Comparison of ENCODE assay signal across 37 cellular contexts in the genomic region with DNA sequence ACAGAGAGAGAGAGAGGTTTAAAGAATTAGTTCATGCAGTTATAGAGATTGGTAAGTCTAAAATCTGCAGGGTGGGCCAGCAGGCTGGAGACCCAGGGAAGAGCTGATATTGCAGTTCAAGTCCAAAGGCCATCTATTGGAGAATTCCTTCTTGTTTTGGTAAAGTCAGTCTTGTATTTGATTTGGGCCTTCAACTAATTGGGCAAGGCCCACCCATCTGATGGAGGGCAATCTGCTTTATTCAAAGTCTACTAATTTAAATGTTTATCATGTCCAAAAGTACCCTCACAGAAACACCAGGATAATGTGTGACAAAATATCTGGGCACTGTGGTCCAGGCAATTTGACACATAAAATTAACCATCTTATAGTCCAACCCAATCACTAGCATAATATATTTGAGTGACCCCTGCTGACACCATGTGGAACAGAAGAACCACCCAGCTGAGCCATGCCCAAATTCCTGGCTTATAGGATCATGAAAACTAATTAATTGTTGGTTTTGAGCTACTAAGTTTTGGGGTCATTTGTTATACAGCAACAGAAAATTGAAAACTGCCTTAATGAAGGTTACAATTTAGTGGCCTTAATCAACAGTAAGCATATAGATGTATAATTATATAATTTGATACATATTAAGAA.
"Had no signal": no experiment of that assay in that cellular context is flagged by ENCODE, and none has a peak within 500 bp of the region (broad histone marks: within the 10 kb centered on the region; RNA-seq: fewer than 3 reads in every experiment).

No MANE protein-coding gene starts in this region.

- H3K27me3 ChIP-seq: adrenal gland, body of pancreas, brain microvascular endothelial cell, breast epithelium had no signal

- H3K4me3 ChIP-seq: adrenal gland, body of pancreas, breast epithelium had no signal

- H3K4me1 Mint-ChIP-seq: activated CD4-positive, alpha-beta T cell treated with anti-CD3 and anti-CD28 coated beads, Interleukin-2, amount 10 ng/mL, durations not matched to agents 24 days and 14 days; activated naive CD8-positive, alpha-beta T cell treated with anti-CD3 and anti-CD28 coated beads for 36 hours; activated T-helper 17 cell treated with anti-CD3 and anti-CD28 coated beads, Interleukin-2, amount 50 U/mL, for 72 hours; central memory CD8-positive, alpha-beta T cell had no signal

- H3K4me3 Mint-ChIP-seq: activated CD4-positive, alpha-beta memory T cell treated with anti-CD3 and anti-CD28 coated beads for 36 hours; activated CD4-positive, alpha-beta T cell treated with anti-CD3 and anti-CD28 coated beads, Interleukin-2, amount 10 ng/mL, durations not matched to agents 24 days and 14 days; activated CD8-positive, alpha-beta T cell treated with anti-CD3 and anti-CD28 coated beads for 36 hours; activated naive CD4-positive, alpha-beta T cell treated with anti-CD3 and anti-CD28 coated beads, Interleukin-2, amount 10 ng/mL, durations not matched to agents 7 days and 5 days; activated naive CD8-positive, alpha-beta T cell treated with anti-CD3 and anti-CD28 coated beads for 36 hours; activated T-cell treated with anti-CD3 and anti-CD28 coated beads, Interleukin-2, amount 50 U/mL, for 4 hours; activated T-cell treated with anti-CD3 and anti-CD28 coated beads, Interleukin-2, amount 50 U/mL, for 72 hours; activated T-helper 1 cell treated with anti-CD3 and anti-CD28 coated beads, Interleukin-12 subunit alpha, Interleukin-12 subunit beta, Interleukin-2, Interleukin-4 antibody, amounts not matched to agents 30 ng/mL and 10 ng/mL and 1 ng/mL, durations not matched to agents 14 hours and 24 hours and 36 hours; activated T-helper 17 cell treated with anti-CD3 and anti-CD28 coated beads, Interleukin-2, amount 50 U/mL, for 72 hours; central memory CD8-positive, alpha-beta T cell; T-helper 1 cell treated with Interleukin-12 subunit alpha and Interleukin-12 subunit beta and Interleukin-4 antibody, amounts not matched to agents 30 μg/mL and 1 μg/mL, for 36 hours; T-helper 2 cell treated with Interferon-gamma antibody and Interleukin-4, amounts not matched to agents 5 μg/mL and 100 μg/mL, for 36 hours had no signal

- FAIRE-seq: astrocyte, TTC549 had no signal

- H3K27ac ChIP-seq: adrenal gland, body of pancreas, brain microvascular endothelial cell, breast epithelium, VCaP had no signal

- H3K36me3 ChIP-seq: adrenal gland, brain microvascular endothelial cell, breast epithelium had no signal

- ATAC-seq: activated CD8-positive, alpha-beta T cell treated with anti-CD3 and anti-CD28 coated beads for 36 hours; activated naive CD4-positive, alpha-beta T cell treated with anti-CD3 and anti-CD28 coated beads, Interleukin-2, amount 50 U/mL, for 72 hours; activated T-cell treated with anti-CD3 and anti-CD28 coated beads, Interleukin-2, amount 50 U/mL, for 4 hours; activated T-cell treated with anti-CD3 and anti-CD28 coated beads, Interleukin-2, amount 50 U/mL, for 72 hours; activated T-helper 17 cell treated with anti-CD3 and anti-CD28 coated beads, Interleukin-2, amount 50 U/mL, for 72 hours; body of pancreas had no signal

- H3K4me1 ChIP-seq: adrenal gland, body of pancreas, breast epithelium had no signal

- DNase-seq: activated B cell treated with CpG ODN at 0.5 μM for 24 hours; activated CD4-positive, alpha-beta memory T cell treated with anti-CD3 and anti-CD28 coated beads for 36 hours; activated CD4-positive, alpha-beta T cell treated with anti-CD3 and anti-CD28 coated beads for 4 hours; activated CD4-positive, alpha-beta T cell treated with anti-CD3 and anti-CD28 coated beads, Interleukin-2, amount 10 ng/mL, durations not matched to agents 24 days and 14 days; activated CD4-positive, alpha-beta T cell treated with anti-CD3 and anti-CD28 coated beads, Interleukin-2, amount 50 U/mL, for 1 hour; activated CD4-positive, alpha-beta T cell treated with anti-CD3 and anti-CD28 coated beads, Interleukin-2, amount 50 U/mL, for 4 hours; activated CD4-positive, CD25-positive, alpha-beta regulatory T cell treated with anti-CD3 and anti-CD28 coated beads, Interleukin-2, amount 50 U/mL, for 72 hours; activated CD8-positive, alpha-beta memory T cell treated with anti-CD3 and anti-CD28 coated beads, Interleukin-2, amount 50 U/mL, for 4 hours; activated CD8-positive, alpha-beta T cell treated with anti-CD3 and anti-CD28 coated beads for 36 hours; activated effector memory CD4-positive, alpha-beta T cell treated with anti-CD3 and anti-CD28 coated beads, Interleukin-2, amount 50 U/mL, for 16 hours; activated gamma-delta T cell treated with Interleukin-2 at 50 U/mL for 16 hours; activated naive CD4-positive, alpha-beta T cell treated with anti-CD3 and anti-CD28 coated beads, Interleukin-2, amount 10 ng/mL, durations not matched to agents 7 days and 5 days; activated naive CD4-positive, alpha-beta T cell treated with Interleukin-2 at 50 U/mL for 16 hours; activated naive CD8-positive, alpha-beta T cell treated with anti-CD3 and anti-CD28 coated beads for 36 hours; activated T-cell treated with anti-CD3 and anti-CD28 coated beads for 4 hours; activated T-cell treated with anti-CD3 and anti-CD28 coated beads, Interleukin-2, amount 50 U/mL, for 1 hour; activated T-cell treated with anti-CD3 and anti-CD28 coated beads, Interleukin-2, amount 50 U/mL, for 4 hours; activated T-cell treated with anti-CD3 and anti-CD28 coated beads, Interleukin-2, amount 50 U/mL, for 72 hours; adrenal gland; amniotic stem cell; aorta; body of pancreas; brain microvascular endothelial cell; caudate nucleus; cerebellar nuclear complex; T-helper 2 cell; T-helper 9 cell had no signal

- H3K27me3 Mint-ChIP-seq: activated CD4-positive, alpha-beta T cell treated with anti-CD3 and anti-CD28 coated beads, Interleukin-2, amount 10 ng/mL, durations not matched to agents 24 days and 14 days; activated CD8-positive, alpha-beta T cell treated with anti-CD3 and anti-CD28 coated beads for 36 hours; activated naive CD4-positive, alpha-beta T cell treated with anti-CD3 and anti-CD28 coated beads, Interleukin-2, amount 10 ng/mL, durations not matched to agents 7 days and 5 days; activated naive CD8-positive, alpha-beta T cell treated with anti-CD3 and anti-CD28 coated beads for 36 hours; activated T-helper 17 cell treated with anti-CD3 and anti-CD28 coated beads, Interleukin-2, amount 50 U/mL, for 72 hours had no signal

- H3K27ac Mint-ChIP-seq: activated B cell treated with CpG ODN at 0.5 μM for 24 hours; activated CD4-positive, alpha-beta memory T cell treated with anti-CD3 and anti-CD28 coated beads for 36 hours; activated CD4-positive, alpha-beta T cell treated with anti-CD3 and anti-CD28 coated beads, Interleukin-2, amount 10 ng/mL, durations not matched to agents 24 days and 14 days; activated CD8-positive, alpha-beta T cell treated with anti-CD3 and anti-CD28 coated beads for 36 hours; activated naive CD4-positive, alpha-beta T cell treated with anti-CD3 and anti-CD28 coated beads, Interleukin-2, amount 10 ng/mL, durations not matched to agents 7 days and 5 days; activated naive CD4-positive, alpha-beta T cell treated with anti-CD3 and anti-CD28 coated beads, Interleukin-2, amount 50 U/mL, for 72 hours; activated naive CD8-positive, alpha-beta T cell treated with anti-CD3 and anti-CD28 coated beads for 36 hours; activated T-cell treated with anti-CD3 and anti-CD28 coated beads, Interleukin-2, amount 50 U/mL, for 72 hours; activated T-helper 1 cell treated with anti-CD3 and anti-CD28 coated beads, Interleukin-12 subunit alpha, Interleukin-12 subunit beta, Interleukin-2, Interleukin-4 antibody, amounts not matched to agents 30 ng/mL and 10 ng/mL and 1 ng/mL, durations not matched to agents 14 hours and 24 hours and 36 hours; activated T-helper 17 cell treated with anti-CD3 and anti-CD28 coated beads, Interleukin-2, amount 50 U/mL, for 72 hours; T-helper 1 cell treated with Interleukin-12 subunit alpha and Interleukin-12 subunit beta and Interleukin-4 antibody, amounts not matched to agents 30 μg/mL and 1 μg/mL, for 36 hours; T-helper 2 cell treated with Interferon-gamma antibody and Interleukin-4, amounts not matched to agents 5 μg/mL and 100 μg/mL, for 36 hours had no signal
